In genomic region chr22:37482244-37482643, GRCh38 we compare ENCODE assay signal across 1 cellular context.
TF ChIP-seq lines count a peak whose summit lies in the region.

No MANE protein-coding gene starts in this region.

TF ChIP-seq in HEK293, 187 proteins besides CTCF, POLR2A, EP300 and RAD21 (continued from another document):
- TF ChIP-seq REST (tag by site-specific recombination; IDR thresholded peaks at IDR 0.05) = no peak
- 0 out of 2 replicates have a peak, but pooled peaks have one; percentile 26 for TF ChIP-seq ZBTB48 (tag by site-specific recombination; IDR thresholded peaks at IDR 0.05)
- TF ChIP-seq ZNF335 (tag by site-specific recombination; conservative IDR thresholded peaks at IDR 0.05) = no peak
- TF ChIP-seq GLIS1 (tag by site-specific recombination; IDR thresholded peaks at IDR 0.05) = 0 out of 2 replicates have a peak, but pooled peaks have one; percentile 6
- 0 out of 2 replicates have a peak, but pooled peaks have one; percentile 21 for TF ChIP-seq ZNF398 (tag by site-specific recombination; IDR thresholded peaks at IDR 0.05)
